Comparison of ENCODE assay signal across 8 cellular contexts in the genomic region with DNA sequence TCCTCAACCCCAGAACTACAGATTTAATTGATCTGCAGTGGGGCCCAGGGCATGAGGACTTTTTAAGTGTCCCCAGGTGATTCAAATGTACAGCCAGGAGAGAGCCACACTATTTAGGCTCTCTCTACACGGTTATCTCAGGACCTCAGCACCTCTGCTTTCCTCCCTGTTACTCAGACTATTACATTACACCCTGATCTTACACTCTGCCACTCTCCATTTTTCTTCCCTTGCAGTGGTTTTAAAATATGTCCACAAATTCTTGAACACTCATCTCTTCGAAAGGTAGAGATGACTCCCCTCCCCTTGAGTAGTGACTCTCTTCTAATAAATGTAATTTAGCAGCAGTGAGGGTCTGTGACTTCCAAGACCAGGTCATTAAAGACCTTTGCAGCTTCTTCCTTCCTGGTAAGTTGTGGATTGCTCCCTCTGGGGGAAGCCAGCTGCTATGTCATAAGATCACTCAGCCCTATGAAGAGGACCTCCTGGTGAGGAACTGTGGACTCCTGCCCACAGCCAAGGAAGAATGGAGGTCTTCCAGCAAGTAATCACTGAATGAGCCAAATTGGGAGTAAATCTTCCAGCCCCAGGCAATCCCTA.
A peak's percentile ranks its signal among the peaks of the same experiment; 100 is the strongest.
DNase-seq lines count a peak whose midpoint lies in the region; ATAC-seq, FAIRE-seq and TF ChIP-seq lines count a peak whose summit lies in the region.

No MANE protein-coding gene starts in this region.

- H2BK12ac ChIP-seq in mesenchymal stem cell (ENCODE audit: low read length in 2 of 2), result no peak overlapping the region

- H3K27ac ChIP-seq in mesenchymal stem cell (ENCODE audit: low read length, poor library complexity, severe bottlenecking), result no peak overlapping the region

- peak; percentile 79 for FAIRE-seq in H54 (lab: Jason Lieb, UNC)

- no peaks in the 10 kb centered on the region for H3K9me3 Mint-ChIP-seq in activated CD8-positive, alpha-beta memory T cell treated with anti-CD3 and anti-CD28 coated beads, Interleukin-2, amount 10 ng/mL, durations not matched to agents 7 days and 5 days (ENCODE audit: low read depth)

- peak; percentile 71 for TF ChIP-seq CTCF in cardiac fibroblast (IDR thresholded peaks at IDR 0.05; ENCODE audit: low read depth, low read length)

- H3K27me3 Mint-ChIP-seq in activated CD8-positive, alpha-beta memory T cell treated with anti-CD3 and anti-CD28 coated beads, Interleukin-2, amount 10 ng/mL, durations not matched to agents 7 days and 5 days, result no peaks in the 10 kb centered on the region

- no peak overlapping the region for H2AK5ac ChIP-seq in mesenchymal stem cell (ENCODE audit: low read length, severe bottlenecking)

- H3K23ac ChIP-seq in mesenchymal stem cell (ENCODE audit: low read length in 2 of 2), result no peak overlapping the region

- no peak overlapping the region for H2AFZ ChIP-seq in mesenchymal stem cell (ENCODE audit: low read depth, low read length)

- H3K4me2 ChIP-seq in mesenchymal stem cell (ENCODE audit: low read length, poor library complexity, severe bottlenecking), result no peak overlapping the region

- H3K36me3 ChIP-seq in mesenchymal stem cell (ENCODE audit: control insufficient read depth in 1 of 2, insufficient read depth in 2 of 2, low read depth in 1 of 2, low read length in 2 of 2), result no peaks in the 10 kb centered on the region

- no peak for TF ChIP-seq POLR2A in H54 (IDR thresholded peaks at IDR 0.05; ENCODE audit: low read depth, low read length)

- H3K36me3 Mint-ChIP-seq in activated CD8-positive, alpha-beta memory T cell treated with anti-CD3 and anti-CD28 coated beads, Interleukin-2, amount 10 ng/mL, durations not matched to agents 7 days and 5 days, result no peaks in the 10 kb centered on the region

- H2BK5ac ChIP-seq in mesenchymal stem cell (ENCODE audit: low read depth, low read length, poor library complexity, severe bottlenecking), result no peak overlapping the region

- no peak overlapping the region for H3K27ac Mint-ChIP-seq in activated CD8-positive, alpha-beta memory T cell treated with anti-CD3 and anti-CD28 coated beads, Interleukin-2, amount 10 ng/mL, durations not matched to agents 7 days and 5 days

- H3K27me3 ChIP-seq in mesenchymal stem cell (ENCODE audit: control insufficient read depth in 1 of 2, insufficient read depth in 1 of 2, low read length in 2 of 2), result no peaks in the 10 kb centered on the region

- no peak overlapping the region for H3K14ac ChIP-seq in mesenchymal stem cell (ENCODE audit: low read length in 2 of 2)

- H3K4me1 Mint-ChIP-seq in activated CD8-positive, alpha-beta memory T cell treated with anti-CD3 and anti-CD28 coated beads, Interleukin-2, amount 10 ng/mL, durations not matched to agents 7 days and 5 days, result no peaks in the 10 kb centered on the region

- DNase-seq in activated CD8-positive, alpha-beta memory T cell treated with anti-CD3 and anti-CD28 coated beads, Interleukin-2, amount 10 ng/mL, durations not matched to agents 7 days and 5 days, result no peak
- DNase-seq in activated CD8-positive, alpha-beta memory T cell treated with anti-CD3 and anti-CD28 coated beads, Interleukin-2, amount 50 U/mL, for 48 hours, result no peak
- no peak for DNase-seq in H54 (ENCODE audit: insufficient read length, low spot score)
- peak; percentile 53 for DNase-seq in NCI-H446 treated with DMSO at 0.1 percent for 48 hours (lab: John Stamatoyannopoulos, UW)
- DNase-seq in cardiac fibroblast (ENCODE audit: low read depth in 2 of 2), result peak; percentile 68 to 71
- DNase-seq in mesenchymal stem cell, result peak; percentile 59
- DNase-seq in NCI-H526 (lab: John Stamatoyannopoulos, UW), result no peak

- no peaks in the 10 kb centered on the region for H3K4me1 ChIP-seq in mesenchymal stem cell (ENCODE audit: control insufficient read depth, insufficient read depth, low read depth, low read length)

- no peak overlapping the region for H3K4ac ChIP-seq in mesenchymal stem cell (ENCODE audit: low read depth in 1 of 2, low read length in 2 of 2)

- H3K4me3 Mint-ChIP-seq in activated CD8-positive, alpha-beta memory T cell treated with anti-CD3 and anti-CD28 coated beads, Interleukin-2, amount 10 ng/mL, durations not matched to agents 7 days and 5 days, result no peak overlapping the region

- no peak overlapping the region for H4K8ac ChIP-seq in mesenchymal stem cell (ENCODE audit: low read length)

- H3K79me1 ChIP-seq in mesenchymal stem cell (replicated peaks; ENCODE audit: low read length, poor library complexity, severe bottlenecking), result no peaks in the 10 kb centered on the region

- H2BK120ac ChIP-seq in mesenchymal stem cell (ENCODE audit: low read depth, low read length), result no peak overlapping the region

- no peak overlapping the region for H4K91ac ChIP-seq in mesenchymal stem cell (ENCODE audit: low read length)

- H3K4me3 ChIP-seq in cardiac fibroblast (replicated peaks in 1 of 2; ENCODE audit: low read depth in 2 of 2, low read length in 2 of 2), result no peak overlapping the region
- no peak overlapping the region for H3K4me3 ChIP-seq in mesenchymal stem cell (ENCODE audit: insufficient read depth in 1 of 2, low read depth in 1 of 2, low read length in 2 of 2)

- H3K18ac ChIP-seq in mesenchymal stem cell (ENCODE audit: low read depth in 1 of 2, low read length in 2 of 2), result no peak overlapping the region

- H2BK15ac ChIP-seq in mesenchymal stem cell (ENCODE audit: low read depth, poor library complexity, severe bottlenecking), result no peak overlapping the region

- H3K9ac ChIP-seq in mesenchymal stem cell (ENCODE audit: low read length), result no peak overlapping the region

- H3K9me3 ChIP-seq in mesenchymal stem cell (ENCODE audit: control insufficient read depth, low read length), result no peaks in the 10 kb centered on the region

- 45% methylated on average over 2 of the region's 2 CpGs for WGBS in mesenchymal stem cell

- CTCF ChIA-PET in activated CD8-positive, alpha-beta memory T cell treated with anti-CD3 and anti-CD28 coated beads, Interleukin-2, amount 10 ng/mL, durations not matched to agents 7 days and 5 days (lab: Charles Lee), result interaction anchor here (0.8 to 2.4 kb wide), 9 partner anchors 11 to 412 kb away, joined by 3 to 9 read pairs (median 4); partner anchors contain the start of gene SSBP2

- peak; percentile 63 for ATAC-seq in activated CD8-positive, alpha-beta memory T cell treated with anti-CD3 and anti-CD28 coated beads, Interleukin-2, amount 10 ng/mL, durations not matched to agents 7 days and 5 days
- ATAC-seq in GM19467 (IDR thresholded peaks at IDR 0.05; ENCODE audit: unreplicated experiment), result no peak

Comparison
In these comparisons a context has a peak if more than half of its experiments do, and no peak if none do; other contexts are left out.
1. DNase-seq: peak in NCI-H446 treated with DMSO at 0.1 percent for 48 hours (single experiment), cardiac fibroblast (2 of 2) and mesenchymal stem cell (single experiment); none in activated CD8-positive, alpha-beta memory T cell treated with anti-CD3 and anti-CD28 coated beads, Interleukin-2, amount 10 ng/mL, durations not matched to agents 7 days and 5 days (single experiment), activated CD8-positive, alpha-beta memory T cell treated with anti-CD3 and anti-CD28 coated beads, Interleukin-2, amount 50 U/mL, for 48 hours (single experiment), H54 (single experiment) and NCI-H526 (0 of 2).